Comparison of ENCODE assay signal across 21 cellular contexts in genomic region chrX:40318796-40319195, GRCh38.
"Had no signal": no experiment of that assay in that cellular context is flagged by ENCODE, and none has a peak within 500 bp of the region (broad histone marks: within the 10 kb centered on the region; RNA-seq: fewer than 3 reads in every experiment).

No MANE protein-coding gene starts in this region.

- H3K27ac ChIP-seq: esophagus muscularis mucosa, hepatocyte, left lung, neural progenitor cell, transverse colon, VCaP had no signal

- H3K9me3 ChIP-seq: left lung, transverse colon had no signal

- H3K4me1 ChIP-seq: esophagus muscularis mucosa, left lung, neural progenitor cell, transverse colon had no signal

- H3K36me3 ChIP-seq: esophagus muscularis mucosa, left lung, neural progenitor cell, transverse colon had no signal

- H3K27me3 ChIP-seq: esophagus muscularis mucosa, hepatocyte, left lung, neural progenitor cell, transverse colon had no signal

- DNase-seq: activated CD4-positive, alpha-beta T cell treated with anti-CD3 and anti-CD28 coated beads, Interleukin-2, amount 10 ng/mL, durations not matched to agents 7 days and 5 days; activated CD4-positive, CD25-positive, alpha-beta regulatory T cell treated with anti-CD3 and anti-CD28 coated beads, Interleukin-2, amount 50 U/mL, for 72 hours; activated CD8-positive, alpha-beta T cell treated with anti-CD3 and anti-CD28 coated beads, Interleukin-2, amount 10 ng/mL, durations not matched to agents 7 days and 5 days; activated T-cell treated with anti-CD3 and anti-CD28 coated beads, Interleukin-2, amount 50 U/mL, for 1 hour; central memory CD4-positive, alpha-beta T cell; glutamatergic neuron; immature natural killer cell; kidney glomerular epithelial cell; left lung; naive thymus-derived CD8-positive, alpha-beta T cell; posterior cingulate gyrus; stimulated activated CD4-positive, alpha-beta T cell treated with anti-CD3 and anti-CD28 coated beads, Interleukin-2, amount 100 ng/mL, for 48 hours; stimulated activated CD8-positive, alpha-beta memory T cell treated with anti-CD3 and anti-CD28 coated beads, Interleukin-4, amount 100 ng/mL, for 48 hours; stimulated activated naive B cell treated with anti-CD40 and anti-IgM and Interleukin-4, amounts not matched to agents 10 μg/mL and 1 μg/mL and 100 μg/mL, for 72 hours; T-helper 9 cell; transverse colon had no signal

- H3K4me3 ChIP-seq: esophagus muscularis mucosa, hepatocyte, left lung, lung, neural progenitor cell, transverse colon had no signal
